In genomic region chr7:87933605-87933952, GRCh38 we compare ENCODE assay signal across 8 cellular contexts. TPM values are rescaled to one million over a fixed set of nuclear protein-coding genes. Genes with fewer than 3 reads are reported as not detected.
DNase-seq lines count a peak whose midpoint lies in the region; ATAC-seq and TF ChIP-seq lines count a peak whose summit lies in the region.

No MANE protein-coding gene starts in this region.

- no peaks in the 10 kb centered on the region for H3K9me3 ChIP-seq in lung (ENCODE audit: control insufficient read depth in 2 of 2, insufficient read depth in 1 of 2, low read length in 1 of 2)

- peak overlapping the region; percentile 68 for H3K4me3 ChIP-seq in lung

- TF ChIP-seq CTCF in GM13977 (IDR thresholded peaks at IDR 0.05; ENCODE audit: extremely low read depth, insufficient read depth, missing control alignments) (no peak), lung (IDR thresholded peaks at IDR 0.05; ENCODE audit: control extremely low read depth, extremely low read depth) (no peak)

- in situ Hi-C loops in GM13977 (cut with MboI; ENCODE audit: low pct_unique_long_range_greater_than_20kb, low sequenced_read_pairs, unreplicated experiment), result no loop called here

- peaks cover 14% of the 10 kb centered on the region for H3K4me1 Mint-ChIP-seq in activated naive CD8-positive, alpha-beta T cell treated with anti-CD3 and anti-CD28 coated beads, Interleukin-2, amount 50 U/mL, for 24 hours

- no peaks in the 10 kb centered on the region for H3K9me3 Mint-ChIP-seq in activated naive CD8-positive, alpha-beta T cell treated with anti-CD3 and anti-CD28 coated beads, Interleukin-2, amount 50 U/mL, for 24 hours

- peak; percentile 28 for ATAC-seq in HG02973 (IDR thresholded peaks at IDR 0.05; ENCODE audit: unreplicated experiment)
- peak; percentile 1 for ATAC-seq in activated naive CD8-positive, alpha-beta T cell treated with anti-CD3 and anti-CD28 coated beads, Interleukin-2, amount 50 U/mL, for 24 hours
- ATAC-seq in lung (ENCODE audit: insufficient read depth, low FRiP score), result no peak
- ATAC-seq in HG03439 (IDR thresholded peaks at IDR 0.05; ENCODE audit: unreplicated experiment), result no peak

- H3K27ac Mint-ChIP-seq in activated naive CD8-positive, alpha-beta T cell treated with anti-CD3 and anti-CD28 coated beads, Interleukin-2, amount 50 U/mL, for 24 hours, result no peak overlapping the region

- H3K27ac ChIP-seq in lung (ENCODE audit: low read depth in 1 of 2, low read length in 1 of 2), result no peak overlapping the region

- WGBS in lung, 2 donors, result 9 to 15% methylated on average over 9 of the region's 9 CpGs

- H3K27me3 Mint-ChIP-seq in activated naive CD8-positive, alpha-beta T cell treated with anti-CD3 and anti-CD28 coated beads, Interleukin-2, amount 50 U/mL, for 24 hours, result peaks cover 11% of the 10 kb centered on the region

- H3K27me3 ChIP-seq in lung (ENCODE audit: control insufficient read depth, insufficient read depth), result no peaks in the 10 kb centered on the region

- peak overlapping the region; percentile 83 for H3K4me3 Mint-ChIP-seq in activated naive CD8-positive, alpha-beta T cell treated with anti-CD3 and anti-CD28 coated beads, Interleukin-2, amount 50 U/mL, for 24 hours

- DNase-seq in GM13977 (ENCODE audit: low spot score) (peak; percentile 12), lung (ENCODE audit: low spot score) (no peak), dermis blood vessel endothelial cell (no peak), cerebellum (ENCODE audit: low spot score) (no peak)
- DNase-seq in activated naive CD8-positive, alpha-beta T cell treated with anti-CD3 and anti-CD28 coated beads, Interleukin-2, amount 50 U/mL, for 24 hours, result no peak
- DNase-seq in activated CD4-positive, alpha-beta T cell treated with anti-CD3 and anti-CD28 coated beads, Interleukin-2, amount 50 U/mL, for 4 hours, result no peak

- no peaks in the 10 kb centered on the region for H3K36me3 Mint-ChIP-seq in activated naive CD8-positive, alpha-beta T cell treated with anti-CD3 and anti-CD28 coated beads, Interleukin-2, amount 50 U/mL, for 24 hours (ENCODE audit: low read depth)

- H3K36me3 ChIP-seq in lung (ENCODE audit: control insufficient read depth in 2 of 2, insufficient read depth in 2 of 2, low read length in 2 of 2), result no peaks in the 10 kb centered on the region

- H3K4me1 ChIP-seq in lung (ENCODE audit: control insufficient read depth in 2 of 2, insufficient read depth in 2 of 2, low read length in 2 of 2), result peaks cover 0 to 7% of the 10 kb centered on the region in 2 donors

RNA-seq across cellular contexts. Expression of gene ADAM22, which starts 0.5 kb away (rescaled TPM):
- 10 to 100 TPM in 1 of 2 donors, 1 to 10 TPM in 1; 1.7 to 17.7 TPM for total RNA-seq in lung
- polyA plus RNA-seq in lung, result under 1 TPM; 0.13 to 0.26 TPM
- 1.1 and 2.0 TPM in 2 replicates for total RNA-seq in dermis blood vessel endothelial cell
- 111 TPM for total RNA-seq in cerebellum

RNA-seq across cellular contexts. Expression of gene DBF4, which starts 57.3 kb away (rescaled TPM):
- total RNA-seq in lung (10 to 100 TPM in 1 of 2 donors, 1 to 10 TPM in 1; 9.2 to 12.7 TPM), dermis blood vessel endothelial cell (13.8 and 28.6 TPM in 2 replicates), cerebellum (16.2 TPM)
- polyA plus RNA-seq in lung, result 1 to 10 TPM; 4.0 to 7.1 TPM

RNA-seq across cellular contexts. Expression of gene SLC25A40, which starts 57.4 kb away (rescaled TPM):
- 10 to 100 TPM; 20.2 to 36.6 TPM for total RNA-seq in lung
- 10 to 100 TPM in 1 of 2 donors, 1 to 10 TPM in 1; 6.4 to 13.1 TPM for polyA plus RNA-seq in lung
- total RNA-seq in dermis blood vessel endothelial cell, result 7.5 and 12.7 TPM in 2 replicates
- total RNA-seq in cerebellum, result 30.3 TPM

Comparison
In these comparisons a context has a peak if more than half of its experiments do, and no peak if none do; other contexts are left out.
1. ATAC-seq: peak in HG02973 (single experiment) and activated naive CD8-positive, alpha-beta T cell treated with anti-CD3 and anti-CD28 coated beads, Interleukin-2, amount 50 U/mL, for 24 hours (single experiment); none in lung (single experiment) and HG03439 (single experiment).